10 cellular contexts compared by ENCODE assay signal in genomic region chr5:112709416-112709815, GRCh38. TPM values are rescaled to one million over a fixed set of nuclear protein-coding genes. Genes with fewer than 3 reads are reported as not detected.
A peak's percentile ranks its signal among the peaks of the same experiment; 100 is the strongest.
DNase-seq lines count a peak whose midpoint lies in the region; ATAC-seq and TF ChIP-seq lines count a peak whose summit lies in the region.
"Had no signal": no experiment of that assay in that cellular context is flagged by ENCODE, and none has a peak within 500 bp of the region (broad histone marks: within the 10 kb centered on the region; RNA-seq: fewer than 3 reads in every experiment).

No MANE protein-coding gene starts in this region.

- TF ChIP-seq POLR2A in gastrocnemius medialis (IDR thresholded peaks at IDR 0.05), result no peak

- H3K4me1 Mint-ChIP-seq in activated T-cell treated with anti-CD3 and anti-CD28 coated beads, Interleukin-2, amount 50 U/mL, for 24 hours (ENCODE audit: low read depth), result peaks cover 64% of the 10 kb centered on the region

- no peaks in the 10 kb centered on the region for H3K9me3 ChIP-seq in OCI-LY7 (ENCODE audit: low read length)
- H3K9me3 ChIP-seq in gastrocnemius medialis, result no peaks in the 10 kb centered on the region

- H3K27ac ChIP-seq in OCI-LY7 (ENCODE audit: low read depth, low read length, poor library complexity, severe bottlenecking), result no peak overlapping the region
- H3K27ac ChIP-seq in gastrocnemius medialis, result peak overlapping the region in 2 of 4 donors; percentile 91
- H3K27ac ChIP-seq: RWPE1 had no signal

- intact Hi-C loops in OCI-LY7 (cut with micrococcal nuclease; ENCODE audit: unreplicated experiment), result no loop called here
- intact Hi-C loops in gastrocnemius medialis (cut with DNase I; ENCODE audit: low total_unique reads), result loop anchor here (5.0 to 10.0 kb wide), 4 partner anchors 48 to 955 kb away; partner anchors contain the start of genes NREP and SRP19

- H3K4me3 ChIP-seq in OCI-LY7 (ENCODE audit: low read depth, low read length, poor library complexity, severe bottlenecking), result peak overlapping the region; percentile 90
- peak overlapping the region in 3 of 4 donors; percentile 80 to 90 (median 88) for H3K4me3 ChIP-seq in gastrocnemius medialis

- no peak for TF ChIP-seq CTCF in OCI-LY7 (conservative IDR thresholded peaks at IDR 0.05; ENCODE audit: low read length)
- no peak for TF ChIP-seq CTCF in gastrocnemius medialis (IDR thresholded peaks at IDR 0.05 in 4 of 5, conservative IDR thresholded peaks at IDR 0.05 in 1 of 5)

- ATAC-seq in gastrocnemius medialis, result no peak

- CTCF ChIA-PET in OCI-LY7 (lab: Charles Lee; ENCODE audit: unreplicated experiment), result interaction anchor here (1.3 kb wide), 1 partner anchor 209 kb away, joined by 3 read pairs; no protein-coding TSS in a partner anchor

- peak overlapping the region; percentile 78 for H3K4me2 ChIP-seq in OCI-LY7 (ENCODE audit: low read length)

- peaks cover 15% of the 10 kb centered on the region for H3K36me3 Mint-ChIP-seq in activated T-cell treated with anti-CD3 and anti-CD28 coated beads, Interleukin-2, amount 50 U/mL, for 24 hours (ENCODE audit: low read depth)

- no peaks in the 10 kb centered on the region for H3K9me3 Mint-ChIP-seq in activated T-cell treated with anti-CD3 and anti-CD28 coated beads, Interleukin-2, amount 50 U/mL, for 24 hours

- H3K36me3 ChIP-seq in OCI-LY7 (ENCODE audit: insufficient read depth, low read length) (peaks cover 8% of the 10 kb centered on the region; the same call in 1 of the 2 replicates), gastrocnemius medialis (no peaks in the 10 kb centered on the region)

- DNase-seq in activated T-cell treated with anti-CD3 and anti-CD28 coated beads, Interleukin-2, amount 50 U/mL, for 24 hours, result no peak
- no peak for DNase-seq in activated T-cell treated with anti-CD3 and anti-CD28 coated beads, Interleukin-2, amount 50 U/mL, for 48 hours
- DNase-seq in OCI-LY7 (ENCODE audit: low spot score) (no peak), fibroblast of peridontal ligament (ENCODE audit: extremely low read depth) (peak; percentile 26), gastrocnemius medialis (no peak), NCI-H1930 (lab: John Stamatoyannopoulos, UW) (no peak), NCI-H1105 treated with DMSO at 0.1 percent for 48 hours (lab: John Stamatoyannopoulos, UW) (no peak)
- no peak for DNase-seq in NK-92 treated with Interleukin-12 subunit alpha and Interleukin-12 subunit beta, amount 100 ng/mL, for 24 hours (lab: John Stamatoyannopoulos, UW)
- DNase-seq: NCI-H1694 treated with DMSO at 0.1 percent for 48 hours had no signal

- no peaks in the 10 kb centered on the region for H3K9me2 ChIP-seq in OCI-LY7 (ENCODE audit: insufficient read depth, low read length)

- no TSS peak for BruUV-seq in OCI-LY7 (replicated peaks; lab: Mats Ljungman, UMichigan)

- H3K79me2 ChIP-seq in OCI-LY7 (ENCODE audit: insufficient read depth, low read depth, low read length), result peaks cover 21% of the 10 kb centered on the region; the same call in 1 of the 2 replicates

- POLR2A ChIA-PET in OCI-LY7 (lab: Charles Lee), result interaction anchor here (0.6 to 3.8 kb wide), 7 partner anchors 10 to 549 kb away, joined by 3 to 31 read pairs (median 5); no protein-coding TSS in a partner anchor

- H3K4me3 Mint-ChIP-seq in activated T-cell treated with anti-CD3 and anti-CD28 coated beads, Interleukin-2, amount 50 U/mL, for 24 hours, result peak overlapping the region; percentile 91

- H3K27ac Mint-ChIP-seq in activated T-cell treated with anti-CD3 and anti-CD28 coated beads, Interleukin-2, amount 50 U/mL, for 24 hours, result no peak overlapping the region

- no peaks in the 10 kb centered on the region for H3K27me3 Mint-ChIP-seq in activated T-cell treated with anti-CD3 and anti-CD28 coated beads, Interleukin-2, amount 50 U/mL, for 24 hours

- in situ Hi-C loops in gastrocnemius medialis (cut with MboI; ENCODE audit: low sequenced_read_pairs in 4 of 4), result no loop called here

- H4K20me1 ChIP-seq in OCI-LY7 (ENCODE audit: insufficient read depth, low read length), result no peaks in the 10 kb centered on the region

- H3K27me3 ChIP-seq in gastrocnemius medialis, result no peaks in the 10 kb centered on the region

- H3K4me1 ChIP-seq in OCI-LY7 (ENCODE audit: insufficient read depth, low read length, poor library complexity, severe bottlenecking), result peaks cover 27% of the 10 kb centered on the region
- H3K4me1 ChIP-seq in gastrocnemius medialis, result peaks cover 46 to 51% of the 10 kb centered on the region in 2 donors

- H2AFZ ChIP-seq in OCI-LY7 (ENCODE audit: low read length), result no peak overlapping the region

RNA-seq across cellular contexts. Expression of gene APC, which starts 28.3 kb away (rescaled TPM):
- total RNA-seq in OCI-LY7 (2014; rRNA removed; shearing (Covaris generic)), result 33.1 and 41.4 TPM in 2 replicates
- total RNA-seq in OCI-LY7 (2022) (34.8 and 35.9 TPM in 2 replicates), gastrocnemius medialis (100 to 1,000 TPM in 1 of 4 donors, 10 to 100 TPM in 3; 50.1 to 102 (median 60.4) TPM)
